In genomic region chr12:50167026-50167742, GRCh38 we compare ENCODE assay signal across 8 cellular contexts. TPM values are rescaled to one million over a fixed set of nuclear protein-coding genes. Genes with fewer than 3 reads are reported as not detected.
DNase-seq lines count a peak whose midpoint lies in the region; ATAC-seq and TF ChIP-seq lines count a peak whose summit lies in the region.

TSS of gene CERS5 (minus strand) at chr12:50167369. CDS start at chr12:50167297, 72 bp downstream.

- peak within 1 kb of the TSS; percentile 93 for H2AFZ ChIP-seq in GM23338

- peaks cover 20% of the 10 kb centered on the region for H3K4me1 Mint-ChIP-seq in GM23338
- peaks cover 16 to 36% (median 30%) of the 10 kb centered on the region in 7 donors for H3K4me1 Mint-ChIP-seq in naive thymus-derived CD4-positive, alpha-beta T cell
- H3K4me1 Mint-ChIP-seq in stimulated activated naive B cell treated with anti-CD40 and anti-IgM and Interleukin-4, amounts not matched to agents 10 μg/mL and 1 μg/mL and 100 μg/mL, for 72 hours, result peaks cover 11 to 27% of the 10 kb centered on the region in 2 donors

- no peaks in the 10 kb centered on the region; the same call in 1 of the 2 replicates for H4K20me1 ChIP-seq in DOHH2 (ENCODE audit: control insufficient read depth, insufficient read depth, low read depth, low read length)
- peaks cover 5% of the 10 kb centered on the region for H4K20me1 ChIP-seq in GM23338 (replicated peaks; ENCODE audit: insufficient read depth)

- H3K4me1 ChIP-seq in DOHH2 (ENCODE audit: control insufficient read depth, low read length), result peaks cover 18% of the 10 kb centered on the region
- peaks cover 25% of the 10 kb centered on the region; the same call in 1 of the 2 replicates for H3K4me1 ChIP-seq in GM23338 (ENCODE audit: insufficient read depth)
- peaks cover 11 to 13% of the 10 kb centered on the region in 2 donors for H3K4me1 ChIP-seq in naive thymus-derived CD4-positive, alpha-beta T cell (ENCODE audit: control insufficient read depth in 2 of 2, insufficient read depth in 2 of 2, low read length in 2 of 2)

- peaks cover 28% of the 10 kb centered on the region for H3K9me3 Mint-ChIP-seq in GM23338
- H3K9me3 Mint-ChIP-seq in naive thymus-derived CD4-positive, alpha-beta T cell, result peaks cover 0 to 9% (median 0%) of the 10 kb centered on the region in 11 donors
- H3K9me3 Mint-ChIP-seq in stimulated activated naive B cell treated with anti-CD40 and anti-IgM and Interleukin-4, amounts not matched to agents 10 μg/mL and 1 μg/mL and 100 μg/mL, for 72 hours, result no peaks in the 10 kb centered on the region

- peak within 1 kb of the TSS; percentile 97 for H3K27ac Mint-ChIP-seq in GM23338
- peak within 1 kb of the TSS; percentile 84 to 98 (median 93) for H3K27ac Mint-ChIP-seq in naive thymus-derived CD4-positive, alpha-beta T cell
- H3K27ac Mint-ChIP-seq in stimulated activated naive B cell treated with anti-CD40 and anti-IgM and Interleukin-4, amounts not matched to agents 10 μg/mL and 1 μg/mL and 100 μg/mL, for 72 hours, result peak within 1 kb of the TSS; percentile 93

- peaks cover 44% of the 10 kb centered on the region for H3K79me2 ChIP-seq in DOHH2 (ENCODE audit: control insufficient read depth, low read length)
- H3K79me2 ChIP-seq in GM23338 (replicated peaks; ENCODE audit: insufficient read depth), result peaks cover 45% of the 10 kb centered on the region

- peak within 1 kb of the TSS; percentile 90 for H3K4me3 ChIP-seq in DOHH2 (ENCODE audit: low read length)
- H3K4me3 ChIP-seq in GM23338, result peak within 1 kb of the TSS; percentile 98
- peak within 1 kb of the TSS; percentile 69 for H3K4me3 ChIP-seq in naive thymus-derived CD4-positive, alpha-beta T cell (ENCODE audit: low read length)

- TF ChIP-seq CTCF in DOHH2 (IDR thresholded peaks at IDR 0.05; ENCODE audit: low read depth, low read length, poor library complexity, severe bottlenecking) (peak; percentile 18), GM23338 (conservative IDR thresholded peaks at IDR 0.05; ENCODE audit: low read depth in 2 of 2) (no peak)

- CTCF ChIA-PET in naive thymus-derived CD4-positive, alpha-beta T cell (lab: Charles Lee), result interaction anchor here (0.5 to 1.8 kb wide), 9 partner anchors 9 to 341 kb away, joined by 3 to 11 read pairs (median 4); partner anchors contain the start of genes COX14 and SMARCD1

- peak within 1 kb of the TSS; percentile 60 for H3K27ac ChIP-seq in DOHH2 (ENCODE audit: low read depth, low read length)
- peak within 1 kb of the TSS; percentile 99 for H3K27ac ChIP-seq in GM23338 (ENCODE audit: low read depth)
- peak within 1 kb of the TSS; percentile 93 for H3K27ac ChIP-seq in naive thymus-derived CD4-positive, alpha-beta T cell (ENCODE audit: low read depth, low read length)

- H3F3A ChIP-seq in DOHH2 (ENCODE audit: control insufficient read depth, insufficient read depth), result no peaks in the 10 kb centered on the region; the same call in 1 of the 2 replicates
- H3F3A ChIP-seq in GM23338 (replicated peaks; ENCODE audit: low read depth), result peaks cover 26% of the 10 kb centered on the region

- H3K4me2 ChIP-seq in DOHH2 (ENCODE audit: low read length) (peak within 1 kb of the TSS; percentile 91), GM23338 (peak within 1 kb of the TSS; percentile 99)

- POLR2A ChIA-PET in naive thymus-derived CD4-positive, alpha-beta T cell (lab: Charles Lee), result interaction anchor here (0.6 to 2.9 kb wide), 15 partner anchors 9 to 174 kb away, joined by 3 to 35 read pairs (median 4); partner anchors contain the start of gene COX14

- H3K4me3 Mint-ChIP-seq in GM23338, result peak within 1 kb of the TSS; percentile 88
- peak within 1 kb of the TSS; percentile 82 to 98 (median 93) for H3K4me3 Mint-ChIP-seq in naive thymus-derived CD4-positive, alpha-beta T cell
- H3K4me3 Mint-ChIP-seq in stimulated activated naive B cell treated with anti-CD40 and anti-IgM and Interleukin-4, amounts not matched to agents 10 μg/mL and 1 μg/mL and 100 μg/mL, for 72 hours, result peak within 1 kb of the TSS; percentile 92 to 95

- no peaks in the 10 kb centered on the region for H3K9me3 ChIP-seq in DOHH2 (ENCODE audit: control insufficient read depth, insufficient read depth, low read length)
- no peaks in the 10 kb centered on the region for H3K9me3 ChIP-seq in naive thymus-derived CD4-positive, alpha-beta T cell (ENCODE audit: control insufficient read depth in 2 of 3, low read length in 3 of 3)

- no peaks in the 10 kb centered on the region for H3K27me3 ChIP-seq in DOHH2 (ENCODE audit: control insufficient read depth, low read length)
- H3K27me3 ChIP-seq in GM23338 (ENCODE audit: insufficient read depth), result no peaks in the 10 kb centered on the region
- no peaks in the 10 kb centered on the region for H3K27me3 ChIP-seq in naive thymus-derived CD4-positive, alpha-beta T cell (ENCODE audit: control insufficient read depth in 2 of 2, insufficient read depth in 2 of 2, low read length in 2 of 2)

- intact Hi-C loops in naive thymus-derived CD4-positive, alpha-beta T cell (cut with micrococcal nuclease), result loop anchor here (1.0 to 2.0 kb wide), 11 partner anchors 8 to 426 kb away; partner anchors contain the start of genes LARP4 (in 2 of the 2), RACGAP1 (in 2 of the 2), SMARCD1 (in 2 of the 2) and COX14 (in 1 of the 2)

- H3K36me3 ChIP-seq in DOHH2 (ENCODE audit: control insufficient read depth, low read length) (peaks cover 9% of the 10 kb centered on the region; the same call in 1 of the 2 replicates), GM23338 (ENCODE audit: insufficient read depth) (no peaks in the 10 kb centered on the region)
- H3K36me3 ChIP-seq in naive thymus-derived CD4-positive, alpha-beta T cell (ENCODE audit: control insufficient read depth in 2 of 3, insufficient read depth in 3 of 3, low read length in 3 of 3), result peaks cover 0 to 5% (median 0%) of the 10 kb centered on the region in 3 experiments

- peaks cover 26% of the 10 kb centered on the region for H3K36me3 Mint-ChIP-seq in GM23338 (ENCODE audit: low read depth)
- H3K36me3 Mint-ChIP-seq in naive thymus-derived CD4-positive, alpha-beta T cell, result peaks cover 0 to 12% (median 0%) of the 10 kb centered on the region in 5 donors
- H3K36me3 Mint-ChIP-seq in stimulated activated naive B cell treated with anti-CD40 and anti-IgM and Interleukin-4, amounts not matched to agents 10 μg/mL and 1 μg/mL and 100 μg/mL, for 72 hours, result peaks cover 3 to 11% of the 10 kb centered on the region in 2 donors

- peaks cover 9% of the 10 kb centered on the region for H3K27me3 Mint-ChIP-seq in GM23338 (ENCODE audit: insufficient read depth, low read depth, poor library complexity)
- H3K27me3 Mint-ChIP-seq in naive thymus-derived CD4-positive, alpha-beta T cell, result no peaks in the 10 kb centered on the region
- no peaks in the 10 kb centered on the region for H3K27me3 Mint-ChIP-seq in stimulated activated naive B cell treated with anti-CD40 and anti-IgM and Interleukin-4, amounts not matched to agents 10 μg/mL and 1 μg/mL and 100 μg/mL, for 72 hours

- H3K9me2 ChIP-seq in DOHH2 (replicated peaks; ENCODE audit: control insufficient read depth, low read length), result no peaks in the 10 kb centered on the region
- H3K9me2 ChIP-seq in GM23338 (ENCODE audit: insufficient read depth), result no peaks in the 10 kb centered on the region

- peak; percentile 99 for DNase-seq in GM23338 (ENCODE audit: low spot score)
- DNase-seq in LHCN-M2 (ENCODE audit: low read depth), result peak; percentile 98
- peak; percentile 98 for DNase-seq in RPMI8226
- peak; percentile 90 to 95 for DNase-seq in activated T-helper 1 cell treated with anti-CD3 and anti-CD28 coated beads, Interleukin-2, amount 50 U/mL, for 16 hours (ENCODE audit: low read depth in 1 of 2, low spot score in 1 of 2)
- DNase-seq in fibroblast of gingiva (ENCODE audit: low read depth), result peak; percentile 99
- DNase-seq in naive thymus-derived CD4-positive, alpha-beta T cell, result peak; percentile 87 to 98 (median 93)
- peak; percentile 98 for DNase-seq in stimulated activated naive B cell treated with anti-CD40 and anti-IgM and Interleukin-4, amounts not matched to agents 10 μg/mL and 1 μg/mL and 100 μg/mL, for 72 hours

- ATAC-seq in GM23338, result peak; percentile 94
- ATAC-seq in naive thymus-derived CD4-positive, alpha-beta T cell, result peak; percentile 99
- ATAC-seq in stimulated activated naive B cell treated with anti-CD40 and anti-IgM and Interleukin-4, amounts not matched to agents 10 μg/mL and 1 μg/mL and 100 μg/mL, for 72 hours (replicated peaks), result peak; percentile 97

TF ChIP-seq in GM23338, 12 proteins besides CTCF, POLR2A, EP300 and RAD21:
- TF ChIP-seq NANOG (IDR thresholded peaks at IDR 0.05; ENCODE audit: borderline replicate concordance) (no peak), STAT1 (IDR thresholded peaks at IDR 0.05; ENCODE audit: unreplicated experiment) (no peak), JUNB (IDR thresholded peaks at IDR 0.05; ENCODE audit: unreplicated experiment) (no peak), POLR2AphosphoS5 (IDR thresholded peaks at IDR 0.05; ENCODE audit: low read depth) (peak; percentile 87), CREB1 (CRISPR knock-in tag; IDR thresholded peaks at IDR 0.05; ENCODE audit: low read depth) (peak; percentile 54), ZNF331 (CRISPR knock-in tag; IDR thresholded peaks at IDR 0.05; ENCODE audit: low read depth) (no peak)

RNA-seq across cellular contexts. Expression of gene CERS5, which starts in this region (rescaled TPM):
- total RNA-seq in GM23338 (2014; rRNA removed; shearing (Covaris generic)), result 50.2 and 56.5 TPM in 2 replicates
- 42.7 and 45.4 TPM in 2 replicates for polyA plus RNA-seq in GM23338 (2016; fragmentation: Nextera tagmentation; extraction: Ambion mirVana)
- 30.7 and 30.8 TPM in 2 replicates for total RNA-seq in LHCN-M2 (2014; rRNA removed)
- 48.6 TPM for polyA plus RNA-seq in LHCN-M2 (2012)
- 10 to 100 TPM; 41.0 to 52.2 (median 47.7) TPM for total RNA-seq in naive thymus-derived CD4-positive, alpha-beta T cell
- polyA plus RNA-seq in naive thymus-derived CD4-positive, alpha-beta T cell, result 10 to 100 TPM; 33.7 to 38.1 TPM

Comparison
In these comparisons a context has a peak if more than half of its experiments do, and no peak if none do; other contexts are left out.
1. Peak in every context shown above with its lines: DNase-seq, ATAC-seq, H3K4me3 ChIP-seq and H3K27ac ChIP-seq.